In the genomic region with DNA sequence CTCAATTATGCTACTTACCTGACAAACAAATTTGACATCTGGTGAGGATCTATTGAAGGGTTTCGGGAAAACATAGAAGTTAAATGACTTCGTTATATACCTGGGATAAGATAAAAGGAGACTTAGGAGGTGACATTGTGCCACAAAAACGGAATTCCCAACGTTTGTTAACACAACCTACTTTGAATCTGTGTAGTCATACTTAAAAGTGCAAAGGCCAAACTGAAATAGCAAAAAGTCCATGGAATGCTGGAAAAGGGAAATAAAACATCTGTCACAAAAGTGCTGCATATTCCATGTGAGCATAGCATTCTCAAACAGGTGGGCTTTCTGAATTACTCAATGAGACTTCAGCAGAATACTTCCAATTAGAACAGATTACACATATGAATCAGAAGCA, we compare ENCODE assay signal across 23 cellular contexts.
"Had no signal": no experiment of that assay in that cellular context is flagged by ENCODE, and none has a peak within 500 bp of the region (broad histone marks: within the 10 kb centered on the region; RNA-seq: fewer than 3 reads in every experiment).

No MANE protein-coding gene starts in this region.

- H3K9me3 ChIP-seq: pancreas, right lobe of liver, thoracic aorta, transverse colon, vagina had no signal

- H3K27me3 Mint-ChIP-seq: effector memory CD8-positive, alpha-beta T cell; naive thymus-derived CD4-positive, alpha-beta T cell; progenitor cell of endocrine pancreas; stimulated activated naive B cell treated with anti-CD40 and anti-IgM and Interleukin-4, amounts not matched to agents 10 μg/mL and 1 μg/mL and 100 μg/mL, for 72 hours; stimulated activated naive CD8-positive, alpha-beta T cell treated with anti-CD3 and anti-CD28 coated beads, Interleukin-15, Interleukin-2, amounts not matched to agents 100 ng/mL and 50 ng/mL, for 24 hours had no signal

- H3K4me3 Mint-ChIP-seq: effector memory CD8-positive, alpha-beta T cell; nephron progenitor cell; stimulated activated naive B cell treated with anti-CD40 and anti-IgM and Interleukin-4, amounts not matched to agents 10 μg/mL and 1 μg/mL and 100 μg/mL, for 72 hours; stimulated activated naive CD8-positive, alpha-beta T cell treated with anti-CD3 and anti-CD28 coated beads, Interleukin-15, Interleukin-2, amounts not matched to agents 100 ng/mL and 50 ng/mL, for 24 hours had no signal

- H3K4me3 ChIP-seq: lung, pancreas, right lobe of liver, thoracic aorta, transverse colon, vagina had no signal

- DNase-seq: cortex of kidney; effector memory CD8-positive, alpha-beta T cell; hypothalamus; left ventricle myocardium superior; mesendoderm; midbrain; naive thymus-derived CD4-positive, alpha-beta T cell; nephron progenitor cell; pancreas; right lobe of liver; small intestine; stimulated activated CD4-positive, alpha-beta T cell treated with anti-CD3 and anti-CD28 coated beads, Interleukin-15, amount 100 ng/mL, for 24 hours; stimulated activated CD4-positive, alpha-beta T cell treated with anti-CD3 and anti-CD28 coated beads, Interleukin-2, amount 100 ng/mL, for 48 hours; stimulated activated naive B cell treated with anti-CD40 and anti-IgM and Interleukin-4, amounts not matched to agents 10 μg/mL and 1 μg/mL and 100 μg/mL, for 72 hours; transverse colon had no signal

- H3K27ac Mint-ChIP-seq: nephron progenitor cell; progenitor cell of endocrine pancreas; stimulated activated naive B cell treated with anti-CD40 and anti-IgM and Interleukin-4, amounts not matched to agents 10 μg/mL and 1 μg/mL and 100 μg/mL, for 72 hours; stimulated activated naive CD8-positive, alpha-beta T cell treated with anti-CD3 and anti-CD28 coated beads, Interleukin-15, Interleukin-2, amounts not matched to agents 100 ng/mL and 50 ng/mL, for 24 hours had no signal

- H3K9me3 Mint-ChIP-seq: stimulated activated naive CD8-positive, alpha-beta T cell treated with anti-CD3 and anti-CD28 coated beads, Interleukin-15, Interleukin-2, amounts not matched to agents 100 ng/mL and 50 ng/mL, for 24 hours had no signal

- FAIRE-seq: endometrium, frontal cortex, keratinocyte, pancreas, small intestine had no signal

- H3K27me3 ChIP-seq: pancreas, right lobe of liver, transverse colon, vagina had no signal

- H3K27ac ChIP-seq: pancreas, right lobe of liver, thoracic aorta, transverse colon, vagina had no signal

- ATAC-seq: effector memory CD8-positive, alpha-beta T cell; left ventricle myocardium superior; naive thymus-derived CD4-positive, alpha-beta T cell; pancreas; stimulated activated naive B cell treated with anti-CD40 and anti-IgM and Interleukin-4, amounts not matched to agents 10 μg/mL and 1 μg/mL and 100 μg/mL, for 72 hours had no signal
